21 cellular contexts compared by ENCODE assay signal in genomic region chr13:78497702-78498319, GRCh38.
"Had no signal": no experiment of that assay in that cellular context is flagged by ENCODE, and none has a peak within 500 bp of the region (broad histone marks: within the 10 kb centered on the region; RNA-seq: fewer than 3 reads in every experiment).

No MANE protein-coding gene starts in this region.

- H3K9me3 ChIP-seq: gastrocnemius medialis, heart right ventricle, left lung, right lobe of liver, tibial artery, vagina had no signal

- H3K4me1 Mint-ChIP-seq: activated B cell treated with CpG ODN at 0.5 μM for 24 hours; activated CD4-positive, alpha-beta T cell treated with anti-CD3 and anti-CD28 coated beads, Interleukin-2, amount 10 ng/mL, durations not matched to agents 7 days and 5 days; activated T-helper 17 cell treated with anti-CD3 and anti-CD28 coated beads, Interleukin-2, amount 50 U/mL, for 72 hours; nephron; stimulated activated effector memory CD8-positive, alpha-beta T cell treated with anti-CD3 and anti-CD28 coated beads, Interleukin-12 subunit alpha, Interleukin-12 subunit beta, amount 100 ng/mL, for 72 hours had no signal

- H3K36me3 Mint-ChIP-seq: stimulated activated effector memory CD8-positive, alpha-beta T cell treated with anti-CD3 and anti-CD28 coated beads, Interleukin-12 subunit alpha, Interleukin-12 subunit beta, amount 100 ng/mL, for 72 hours had no signal

- H3K9me3 Mint-ChIP-seq: activated CD4-positive, alpha-beta T cell treated with anti-CD3 and anti-CD28 coated beads, Interleukin-2, amount 10 ng/mL, durations not matched to agents 7 days and 5 days; activated naive CD4-positive, alpha-beta T cell treated with anti-CD3 and anti-CD28 coated beads for 36 hours; nephron had no signal

- H3K36me3 ChIP-seq: gastrocnemius medialis, heart right ventricle, left lung, right lobe of liver, tibial artery, vagina had no signal

- H3K4me1 ChIP-seq: gastrocnemius medialis, heart right ventricle, left lung, right lobe of liver, tibial artery, vagina had no signal

- H3K27ac ChIP-seq: coronary artery, epithelial cell of prostate, gastrocnemius medialis, heart right ventricle, left lung, right lobe of liver, tibial artery, vagina had no signal

- H3K4me3 Mint-ChIP-seq: activated B cell treated with CpG ODN at 0.5 μM for 24 hours; activated CD4-positive, alpha-beta T cell treated with anti-CD3 and anti-CD28 coated beads, Interleukin-2, amount 10 ng/mL, durations not matched to agents 7 days and 5 days; activated naive CD4-positive, alpha-beta T cell treated with anti-CD3 and anti-CD28 coated beads for 36 hours; activated T-helper 17 cell treated with anti-CD3 and anti-CD28 coated beads, Interleukin-2, amount 50 U/mL, for 72 hours; nephron; stimulated activated effector memory CD8-positive, alpha-beta T cell treated with anti-CD3 and anti-CD28 coated beads, Interleukin-12 subunit alpha, Interleukin-12 subunit beta, amount 100 ng/mL, for 72 hours had no signal

- H3K4me3 ChIP-seq: coronary artery, gastrocnemius medialis, heart right ventricle, left lung, right lobe of liver, tibial artery, vagina had no signal

- H3K27ac Mint-ChIP-seq: activated B cell treated with CpG ODN at 0.5 μM for 24 hours; activated CD4-positive, alpha-beta T cell treated with anti-CD3 and anti-CD28 coated beads, Interleukin-2, amount 10 ng/mL, durations not matched to agents 7 days and 5 days; activated naive CD4-positive, alpha-beta T cell treated with anti-CD3 and anti-CD28 coated beads for 36 hours; activated T-helper 17 cell treated with anti-CD3 and anti-CD28 coated beads, Interleukin-2, amount 50 U/mL, for 72 hours; nephron; progenitor cell of endocrine pancreas; stimulated activated effector memory CD8-positive, alpha-beta T cell treated with anti-CD3 and anti-CD28 coated beads, Interleukin-12 subunit alpha, Interleukin-12 subunit beta, amount 100 ng/mL, for 72 hours had no signal

- ATAC-seq: activated T-helper 17 cell treated with anti-CD3 and anti-CD28 coated beads, Interleukin-2, amount 50 U/mL, for 72 hours; gastrocnemius medialis; left lung; right lobe of liver; stimulated activated effector memory CD8-positive, alpha-beta T cell treated with anti-CD3 and anti-CD28 coated beads, Interleukin-12 subunit alpha, Interleukin-12 subunit beta, amount 100 ng/mL, for 72 hours had no signal

- H3K27me3 Mint-ChIP-seq: activated B cell treated with CpG ODN at 0.5 μM for 24 hours; activated CD4-positive, alpha-beta T cell treated with anti-CD3 and anti-CD28 coated beads, Interleukin-2, amount 10 ng/mL, durations not matched to agents 7 days and 5 days; activated T-helper 17 cell treated with anti-CD3 and anti-CD28 coated beads, Interleukin-2, amount 50 U/mL, for 72 hours had no signal

- H3K27me3 ChIP-seq: gastrocnemius medialis, left lung, right lobe of liver, tibial artery, vagina had no signal

- DNase-seq: activated B cell treated with CpG ODN at 0.5 μM for 24 hours; activated CD4-positive, alpha-beta T cell treated with anti-CD3 and anti-CD28 coated beads, Interleukin-2, amount 10 ng/mL, durations not matched to agents 7 days and 5 days; activated CD8-positive, alpha-beta memory T cell treated with anti-CD3 and anti-CD28 coated beads for 24 hours; activated naive CD4-positive, alpha-beta T cell treated with anti-CD3 and anti-CD28 coated beads for 36 hours; central memory CD4-positive, alpha-beta T cell; effector memory CD4-positive, alpha-beta T cell; gastrocnemius medialis; heart right ventricle; islet precursor cell; left lung; mesenchymal stem cell; occipital lobe; right lobe of liver; tibial artery had no signal
